26 cellular contexts compared by ENCODE assay signal in the genomic region with DNA sequence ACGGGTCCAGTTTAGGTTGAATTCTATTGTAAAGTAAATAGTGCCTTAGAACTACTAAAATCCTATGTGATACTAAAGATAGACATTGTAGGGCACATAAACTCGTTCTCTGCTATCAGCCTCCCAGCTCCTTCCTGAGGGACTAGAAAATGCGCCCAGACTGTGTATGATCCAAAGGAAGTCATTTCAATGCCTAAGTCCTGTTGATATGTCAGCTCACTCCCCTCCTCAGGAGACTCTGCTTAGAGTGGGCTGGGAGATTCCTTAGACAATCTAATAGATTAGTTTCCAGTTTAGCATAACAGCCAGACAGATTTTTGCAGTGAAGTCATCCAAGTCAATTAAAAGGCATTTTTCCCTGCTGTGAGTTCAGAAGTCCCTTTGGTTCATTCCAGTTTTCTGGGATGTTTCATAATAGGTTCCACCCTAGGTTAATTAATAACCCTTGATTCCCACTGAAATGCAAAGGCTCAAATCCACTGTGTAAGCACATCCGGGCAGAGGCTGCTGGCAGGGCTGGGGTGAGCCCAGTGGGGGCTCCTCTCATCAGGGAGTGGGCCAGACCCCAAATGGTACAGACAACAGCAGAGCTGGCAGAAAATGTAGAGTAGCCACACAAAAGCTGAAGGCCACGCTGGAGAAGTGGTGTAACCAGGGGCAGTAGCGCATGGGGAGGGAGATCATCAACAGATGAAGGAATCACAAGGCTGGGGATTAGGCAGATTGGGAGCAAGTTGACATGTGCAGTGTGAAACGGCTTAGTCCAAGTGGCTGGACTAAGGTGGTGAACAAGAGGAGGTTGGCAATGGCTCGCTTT.
DNase-seq lines count a peak whose midpoint lies in the region; ATAC-seq and TF ChIP-seq lines count a peak whose summit lies in the region.
"Had no signal": no experiment of that assay in that cellular context is flagged by ENCODE, and none has a peak within 500 bp of the region (broad histone marks: within the 10 kb centered on the region; RNA-seq: fewer than 3 reads in every experiment).

No MANE protein-coding gene starts in this region.

- no peak overlapping the region for H3K27ac ChIP-seq in right atrium auricular region
- peak overlapping the region; percentile 76 to 88 (median 78) for H3K27ac ChIP-seq in right lobe of liver
- H3K27ac ChIP-seq in upper lobe of right lung = no peak overlapping the region
- H3K27ac ChIP-seq: epithelial cell of prostate, prostate gland, spleen had no signal

- no peak for DNase-seq in left cardiac atrium
- DNase-seq in right atrium auricular region (ENCODE audit: low spot score) = no peak
- peak; percentile 83 for DNase-seq in epithelial cell of proximal tubule (ENCODE audit: low read depth)
- DNase-seq in right lobe of liver = peak; percentile 34 to 67 (median 64)
- no peak for DNase-seq in upper lobe of right lung
- DNase-seq in GF-D8 (lab: John Stamatoyannopoulos, UW) = no peak
- DNase-seq in NCI-H2196 treated with DMSO at 0.1 percent for 48 hours (lab: John Stamatoyannopoulos, UW; ENCODE audit: unreplicated experiment) = no peak
- DNase-seq in mucosa of gallbladder (ENCODE audit: low spot score) = no peak
- DNase-seq: activated CD4-positive, alpha-beta T cell treated with anti-CD3 and anti-CD28 coated beads, Interleukin-2, amount 10 ng/mL, durations not matched to agents 24 days and 14 days; AML-193; anterior cingulate cortex; CD8-positive, alpha-beta T cell; DMS79; head of caudate nucleus; Karpas-422; NCI-H1694; NCI-H2171; NCI-H526 treated with DMSO at 0.1 percent for 48 hours; RPMI8226; SK-N-SH; spleen; stimulated activated CD4-positive, alpha-beta T cell treated with anti-CD3 and anti-CD28 coated beads, Interleukin-2, amount 100 ng/mL, for 48 hours; T-helper 17 cell had no signal

- peak; percentile 51 for TF ChIP-seq POLR2A in right lobe of liver (IDR thresholded peaks at IDR 0.05)

- TF ChIP-seq CTCF in right atrium auricular region (IDR thresholded peaks at IDR 0.05) = no peak
- no peak for TF ChIP-seq CTCF in epithelial cell of proximal tubule (conservative IDR thresholded peaks at IDR 0.05; ENCODE audit: low read depth, low read length)
- no peak for TF ChIP-seq CTCF in right lobe of liver (IDR thresholded peaks at IDR 0.05)
- TF ChIP-seq CTCF in upper lobe of right lung (IDR thresholded peaks at IDR 0.05) = no peak

- H3K36me3 ChIP-seq in right atrium auricular region (no peaks in the 10 kb centered on the region), right lobe of liver (no peaks in the 10 kb centered on the region), upper lobe of right lung (no peaks in the 10 kb centered on the region)
- H3K36me3 ChIP-seq: prostate gland, spleen had no signal

- H3K4me1 ChIP-seq in right atrium auricular region (peaks cover 0 to 8% of the 10 kb centered on the region in 2 donors), right lobe of liver (peaks cover 0 to 19% (median 8%) of the 10 kb centered on the region in 4 donors), upper lobe of right lung (peaks cover 13% of the 10 kb centered on the region)
- H3K4me1 ChIP-seq: prostate gland had no signal

- peaks cover 0 to 10% of the 10 kb centered on the region in 2 donors for H3K9me3 ChIP-seq in right atrium auricular region
- peaks cover 0 to 5% (median 0%) of the 10 kb centered on the region in 4 donors for H3K9me3 ChIP-seq in right lobe of liver
- no peaks in the 10 kb centered on the region for H3K9me3 ChIP-seq in upper lobe of right lung
- H3K9me3 ChIP-seq: prostate gland, SK-N-SH had no signal

- H3K27me3 ChIP-seq in right atrium auricular region = no peaks in the 10 kb centered on the region
- H3K27me3 ChIP-seq in right lobe of liver = no peaks in the 10 kb centered on the region
- no peaks in the 10 kb centered on the region for H3K27me3 ChIP-seq in upper lobe of right lung
- H3K27me3 ChIP-seq: spleen had no signal

- ATAC-seq in left cardiac atrium = peak; percentile 38 to 70
- ATAC-seq in right lobe of liver = peak; percentile 90 to 95 (median 92)
- peak; percentile 30 for ATAC-seq in upper lobe of right lung
- ATAC-seq: CD8-positive, alpha-beta T cell; stimulated activated memory B cell treated with anti-CD40 and anti-IgM and Interleukin-4, amounts not matched to agents 10 μg/mL and 1 μg/mL and 100 μg/mL, for 72 hours; T-helper 17 cell had no signal

- WGBS in right lobe of liver (ENCODE audit: insufficient coverage, low coverage, low lambda C conversion rate, missing lambda C conversion rate) = 18% methylated on average over 7 of the region's 8 CpGs

- intact Hi-C loops in left cardiac atrium (cut with DNase I) (no loop called here), right lobe of liver (cut with DNase I) (no loop called here), upper lobe of right lung (cut with DNase I) (no loop called here)

- H3K4me3 ChIP-seq in right atrium auricular region (no peak overlapping the region), epithelial cell of proximal tubule (ENCODE audit: low read depth, low read length) (no peak overlapping the region), right lobe of liver (peak overlapping the region in 1 of 3 donors; percentile 1), upper lobe of right lung (no peak overlapping the region)
- H3K4me3 ChIP-seq: prostate gland, spleen had no signal

Comparison
In these comparisons a context has a peak if more than half of its experiments do, and no peak if none do; other contexts are left out.
1. ATAC-seq: peak in every context shown above with its lines; median percentile 92 in right lobe of liver; 54 in left cardiac atrium; 30 in upper lobe of right lung.
2. DNase-seq: peak in epithelial cell of proximal tubule (single experiment) and right lobe of liver (3 of 3); none in left cardiac atrium (single experiment), right atrium auricular region (single experiment), upper lobe of right lung (single experiment), GF-D8 (single experiment), NCI-H2196 treated with DMSO at 0.1 percent for 48 hours (single experiment) and mucosa of gallbladder (single experiment).
3. H3K27ac ChIP-seq: peak in right lobe of liver (3 of 3); none in right atrium auricular region (0 of 2) and upper lobe of right lung (single experiment).